In genomic region chr12:81119069-81119468, GRCh38 we compare ENCODE assay signal across 1 cellular context.
TF ChIP-seq lines count a peak whose summit lies in the region.
"Not testable (repeated sequence)": the region's sequence is repeated elsewhere in the genome, so short reads cannot be mapped to it uniquely, and the experiment has no call there.

No MANE protein-coding gene starts in this region.

TF ChIP-seq in HepG2, 621 proteins besides CTCF, POLR2A, EP300 and RAD21 (continued from another document):
- TF ChIP-seq ARID5B (CRISPR knock-in tag; IDR thresholded peaks at IDR 0.05) (peak; percentile 18; the same call in 1 of the 2 replicates), NR2F6 (CRISPR knock-in tag; IDR thresholded peaks at IDR 0.05) (0 out of 2 replicates have a peak, but pooled peaks have one; percentile 17), HNF4A (CRISPR knock-in tag; IDR thresholded peaks at IDR 0.05) (peak; percentile 65), HNF4G (IDR thresholded peaks at IDR 0.05; ENCODE audit: borderline replicate concordance, low read depth, low read length) (peak; percentile 14; the same call in 1 of the 2 replicates)
- not testable (repeated sequence) for TF ChIP-seq NR2F6 (IDR thresholded peaks at IDR 0.05); HNF4G (CRISPR knock-in tag; IDR thresholded peaks at IDR 0.05; ENCODE audit: borderline replicate concordance, low read depth)
